ENCODE assay signal across 8 cellular contexts in the genomic region with DNA sequence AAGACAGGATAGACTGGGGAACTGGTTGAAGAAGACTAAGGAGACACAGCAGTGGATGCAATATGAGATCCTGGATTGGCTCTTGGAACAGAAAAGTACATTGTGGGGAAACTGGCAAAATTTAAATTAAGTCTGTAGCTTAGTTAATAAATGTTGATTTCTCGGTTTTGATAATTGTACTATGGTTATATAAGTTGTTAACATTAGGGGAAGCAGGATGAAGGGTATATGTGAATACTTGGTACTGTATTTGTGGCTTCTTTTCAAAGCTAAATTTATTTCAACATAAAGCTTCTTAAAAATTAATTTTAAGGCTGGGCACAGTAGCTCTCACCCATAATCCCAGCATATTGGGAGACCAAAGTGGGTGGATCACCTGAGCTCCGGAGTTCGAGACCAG.
"Had no signal": no experiment of that assay in that cellular context is flagged by ENCODE, and none has a peak within 500 bp of the region (broad histone marks: within the 10 kb centered on the region; RNA-seq: fewer than 3 reads in every experiment).

No MANE protein-coding gene starts in this region.

- H3K4me3 ChIP-seq: GM23248, GM23338, HAP-1 had no signal

- DNase-seq: GM23248, GOT3, H7, H9, HCEC 1CT, HFFc6 had no signal

- H3K4me1 ChIP-seq: HAP-1 had no signal

- H3K9me3 ChIP-seq: HAP-1 had no signal

- H3K36me3 ChIP-seq: HAP-1 had no signal

- H3K27ac ChIP-seq: GM23248 had no signal
